ENCODE assay signal across 18 cellular contexts in the genomic region with DNA sequence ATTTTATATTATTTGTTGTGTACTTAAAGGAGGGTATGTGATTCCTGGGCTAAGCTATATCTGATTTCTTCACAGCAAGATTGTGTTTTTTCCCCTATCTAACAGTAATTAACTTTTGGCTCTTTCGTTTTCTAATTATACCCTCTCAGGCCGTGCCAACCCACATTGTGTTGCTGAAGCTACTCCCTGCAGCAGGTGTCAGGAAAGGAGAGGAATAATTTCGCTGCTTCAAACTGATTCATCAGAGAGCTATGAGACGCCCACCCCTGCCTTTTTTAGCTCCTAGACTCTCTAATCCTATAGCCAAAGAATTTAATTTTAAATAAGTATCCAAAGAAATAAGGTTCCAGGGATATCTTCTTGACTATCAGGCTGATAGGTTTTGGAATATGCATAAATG. TPM values are rescaled to one million over a fixed set of nuclear protein-coding genes. Genes with fewer than 3 reads are reported as not detected.
DNase-seq lines count a peak whose midpoint lies in the region; ATAC-seq and TF ChIP-seq lines count a peak whose summit lies in the region.
"Had no signal": no experiment of that assay in that cellular context is flagged by ENCODE, and none has a peak within 500 bp of the region (broad histone marks: within the 10 kb centered on the region; RNA-seq: fewer than 3 reads in every experiment).

No MANE protein-coding gene starts in this region.

- intact Hi-C loops in right cardiac atrium (cut with DNase I): loop anchor here in 1 of 4 donors (10.0 kb wide), 1 partner anchor 77 kb away; no protein-coding TSS in a partner anchor
- intact Hi-C loops in MCF 10A (cut with micrococcal nuclease): no loop called here

- H3K4me3 Mint-ChIP-seq in brain (peak overlapping the region in 2 of 5 experiments; percentile 52 to 75), MCF 10A (ENCODE audit: unreplicated experiment) (no peak overlapping the region)
- H3K4me3 Mint-ChIP-seq: CD8-positive, alpha-beta T cell; GM23338 had no signal

- H3K4me1 Mint-ChIP-seq in brain: peaks cover 25% of the 10 kb centered on the region
- H3K4me1 Mint-ChIP-seq in MCF 10A (ENCODE audit: insufficient read depth, unreplicated experiment): no peaks in the 10 kb centered on the region
- H3K4me1 Mint-ChIP-seq: GM23338 had no signal

- no peaks in the 10 kb centered on the region for H3K9me3 Mint-ChIP-seq in brain
- no peaks in the 10 kb centered on the region for H3K9me3 Mint-ChIP-seq in MCF 10A (ENCODE audit: unreplicated experiment)
- H3K9me3 Mint-ChIP-seq: CD8-positive, alpha-beta T cell; GM23338 had no signal

- H3K9me3 ChIP-seq in right cardiac atrium (ENCODE audit: control insufficient read depth, low read length): no peaks in the 10 kb centered on the region
- H3K9me3 ChIP-seq in skeletal muscle tissue (ENCODE audit: control insufficient read depth in 3 of 3, low read length in 3 of 3): no peaks in the 10 kb centered on the region
- H3K9me3 ChIP-seq: MG63 had no signal

- H3K27me3 ChIP-seq in right cardiac atrium (ENCODE audit: control insufficient read depth, insufficient read depth) (no peaks in the 10 kb centered on the region), skeletal muscle tissue (ENCODE audit: control insufficient read depth in 3 of 3, insufficient read depth in 3 of 3, low read length in 3 of 3) (no peaks in the 10 kb centered on the region)
- H3K27me3 ChIP-seq: MG63 had no signal

- POLR2A ChIA-PET in MCF 10A (lab: Yijun Ruan, JAX): no interaction called here

- H3K27ac ChIP-seq in right cardiac atrium (ENCODE audit: low read length) (no peak overlapping the region), skeletal muscle tissue (ENCODE audit: low read depth, low read length) (peak overlapping the region; percentile 34)

- H3K4me3 ChIP-seq in right cardiac atrium (ENCODE audit: low read length): peak overlapping the region; percentile 46
- H3K4me3 ChIP-seq in skeletal muscle tissue (ENCODE audit: low read length in 3 of 3): peak overlapping the region; percentile 70 to 88 (median 71)
- H3K4me3 ChIP-seq: GM23338, K562, MG63 had no signal

- DNase-seq in NCI-H1417 treated with DMSO at 0.1 percent for 48 hours (lab: John Stamatoyannopoulos, UW) (peak; percentile 6), right cardiac atrium (no peak), MCF 10A (ENCODE audit: unreplicated experiment) (no peak)
- DNase-seq: CD8-positive, alpha-beta T cell; GF-D8; MG63; NCI-H1436; NCI-H2227 treated with DMSO at 0.1 percent for 48 hours; NCI-H526; SIG-M5 had no signal

- 57% methylated on average over 4 of the region's 4 CpGs for WGBS in right cardiac atrium

- peaks cover 3% of the 10 kb centered on the region for H3K4me1 ChIP-seq in right cardiac atrium (ENCODE audit: control insufficient read depth, insufficient read depth, low read length)
- H3K4me1 ChIP-seq in skeletal muscle tissue (ENCODE audit: control insufficient read depth in 3 of 3, insufficient read depth in 3 of 3, low read length in 3 of 3): peaks cover 19 to 30% (median 29%) of the 10 kb centered on the region in 3 donors

- H3K36me3 ChIP-seq in skeletal muscle tissue (ENCODE audit: control insufficient read depth in 3 of 3, insufficient read depth in 3 of 3, low read length in 3 of 3): peaks cover 8 to 19% (median 15%) of the 10 kb centered on the region in 3 donors

- H3K27ac Mint-ChIP-seq in brain (peak overlapping the region in 3 of 5 experiments; percentile 10 to 46 (median 15)), MCF 10A (ENCODE audit: low read depth, unreplicated experiment) (no peak overlapping the region)
- H3K27ac Mint-ChIP-seq: CD8-positive, alpha-beta T cell; GM23338 had no signal

- peak overlapping the region; percentile 25 to 81 (median 67) for H3K9ac ChIP-seq in skeletal muscle tissue (ENCODE audit: low read depth in 1 of 3, low read length in 3 of 3)

- H3K36me3 Mint-ChIP-seq in brain (peaks cover 15% of the 10 kb centered on the region), MCF 10A (ENCODE audit: insufficient read depth, unreplicated experiment) (no peaks in the 10 kb centered on the region)
- H3K36me3 Mint-ChIP-seq: CD8-positive, alpha-beta T cell had no signal

- BruUV-seq in MCF 10A (replicated peaks; lab: Mats Ljungman, UMichigan): no TSS peak

- CTCF ChIA-PET in MCF 10A (lab: Yijun Ruan, JAX): interaction anchor here (1.4 to 2.9 kb wide), 4 partner anchors 14 to 20 kb away, joined by 3 to 20 read pairs (median 3); no protein-coding TSS in a partner anchor

- H3K27me3 Mint-ChIP-seq in brain (no peaks in the 10 kb centered on the region), MCF 10A (ENCODE audit: insufficient read depth, unreplicated experiment) (no peaks in the 10 kb centered on the region)

- TF ChIP-seq CTCF in brain (conservative IDR thresholded peaks at IDR 0.05) (no peak), MCF 10A (IDR thresholded peaks at IDR 0.05; ENCODE audit: unreplicated experiment) (no peak)

- peak; percentile 59 to 67 for ATAC-seq in right cardiac atrium
- ATAC-seq in HG03378 (IDR thresholded peaks at IDR 0.05; ENCODE audit: unreplicated experiment): no peak
- ATAC-seq in GM21515 (IDR thresholded peaks at IDR 0.05; ENCODE audit: unreplicated experiment): no peak
- ATAC-seq in HG03139 (IDR thresholded peaks at IDR 0.05; ENCODE audit: unreplicated experiment): no peak
- ATAC-seq: CD8-positive, alpha-beta T cell; GM23338; K562; Panc1 had no signal

RNA-seq across cellular contexts. Expression of a gene that starts 3.8 kb away (rescaled TPM):
- polyA plus RNA-seq in brain (ENCODE audit: insufficient read depth, low read depth, low replicate concordance) (3.9 TPM), right cardiac atrium (14.9 TPM)
- total RNA-seq in right cardiac atrium (10 to 100 TPM; 22.7 to 60.2 (median 48.0) TPM), skeletal muscle tissue (172 TPM), MCF 10A (2022) (0.49 and 0.56 TPM in 2 replicates)

Comparison
In these comparisons a context has a peak if more than half of its experiments do, and no peak if none do; other contexts are left out.
1. ATAC-seq: peak in right cardiac atrium (2 of 2); none in HG03378 (single experiment), GM21515 (single experiment) and HG03139 (single experiment).
2. RNA of a gene that starts 3.8 kb away (total RNA-seq): 172 TPM in skeletal muscle tissue (single experiment) and 22.7 to 60.2 TPM in right cardiac atrium; 0.49 to 0.56 TPM in MCF 10A; every median in the first group is over 10 times any median in the second.